In the genomic region with DNA sequence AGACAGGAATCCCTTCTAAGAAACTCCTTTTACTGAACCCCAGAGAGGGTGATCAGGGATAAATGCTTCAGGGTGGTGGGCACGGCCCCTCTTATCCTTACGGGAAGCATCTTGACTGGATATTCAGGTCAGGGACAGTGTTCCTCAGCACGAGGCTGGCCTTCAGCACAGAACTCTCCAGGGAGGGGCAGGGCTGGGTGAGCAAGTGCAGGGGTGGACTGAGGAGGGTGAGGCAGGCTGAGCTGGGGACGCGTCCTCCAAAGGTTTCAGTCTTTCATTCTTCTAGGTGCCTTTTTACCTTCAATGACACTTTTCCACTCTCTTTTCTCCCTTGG, we compare ENCODE assay signal across 9 cellular contexts. TPM values are rescaled to one million over a fixed set of nuclear protein-coding genes. Genes with fewer than 3 reads are reported as not detected.
DNase-seq lines count a peak whose midpoint lies in the region; ATAC-seq and TF ChIP-seq lines count a peak whose summit lies in the region.
"Had no signal": no experiment of that assay in that cellular context is flagged by ENCODE, and none has a peak within 500 bp of the region (broad histone marks: within the 10 kb centered on the region; RNA-seq: fewer than 3 reads in every experiment).

No MANE protein-coding gene starts in this region.

- peaks cover 70% of the 10 kb centered on the region for H3K36me3 Mint-ChIP-seq in activated CD8-positive, alpha-beta memory T cell treated with anti-CD3 and anti-CD28 coated beads, Interleukin-2, amount 10 ng/mL, durations not matched to agents 7 days and 5 days
- peaks cover 73% of the 10 kb centered on the region for H3K36me3 Mint-ChIP-seq in activated CD8-positive, alpha-beta T cell treated with anti-CD3 and anti-CD28 coated beads for 36 hours (ENCODE audit: low read depth)
- no peaks in the 10 kb centered on the region for H3K36me3 Mint-ChIP-seq in GM23338 (ENCODE audit: low read depth)
- H3K36me3 Mint-ChIP-seq in Caco-2 (ENCODE audit: insufficient read depth, unreplicated experiment), result no peaks in the 10 kb centered on the region

- no peak overlapping the region for H3K4me3 ChIP-seq in mesenchymal stem cell (ENCODE audit: insufficient read depth in 1 of 2, low read depth in 1 of 2, low read length in 2 of 2)
- H3K4me3 ChIP-seq in thoracic aorta, result peak overlapping the region; percentile 4
- H3K4me3 ChIP-seq in GM23338, result no peak overlapping the region
- H3K4me3 ChIP-seq in Caco-2 (ENCODE audit: low read depth, low read length), result no peak overlapping the region

- no peak overlapping the region for H2BK5ac ChIP-seq in mesenchymal stem cell (ENCODE audit: low read depth, low read length, poor library complexity, severe bottlenecking)

- H3K27me3 ChIP-seq in mesenchymal stem cell (ENCODE audit: control insufficient read depth in 1 of 2, insufficient read depth in 1 of 2, low read length in 2 of 2), result peaks cover 3 to 27% of the 10 kb centered on the region in 2 experiments
- no peaks in the 10 kb centered on the region for H3K27me3 ChIP-seq in thoracic aorta (replicated peaks; ENCODE audit: insufficient read depth)
- peaks cover 31% of the 10 kb centered on the region for H3K27me3 ChIP-seq in GM23338 (ENCODE audit: insufficient read depth)
- no peaks in the 10 kb centered on the region for H3K27me3 ChIP-seq in Caco-2 (replicated peaks; ENCODE audit: control insufficient read depth, insufficient read depth, low read length)

- H3K4me1 ChIP-seq in mesenchymal stem cell (ENCODE audit: control insufficient read depth, insufficient read depth, low read depth, low read length) (peaks cover 13% of the 10 kb centered on the region), thoracic aorta (ENCODE audit: control insufficient read depth in 1 of 2, low read depth in 2 of 2) (peaks cover 8 to 27% of the 10 kb centered on the region in 2 donors), GM23338 (ENCODE audit: insufficient read depth) (peaks cover 13% of the 10 kb centered on the region), Caco-2 (peaks cover 11% of the 10 kb centered on the region)

- H3K9me3 ChIP-seq in mesenchymal stem cell (ENCODE audit: control insufficient read depth, low read length), result no peaks in the 10 kb centered on the region
- no peaks in the 10 kb centered on the region for H3K9me3 ChIP-seq in thoracic aorta
- no peaks in the 10 kb centered on the region for H3K9me3 ChIP-seq in Caco-2

- H4K91ac ChIP-seq in mesenchymal stem cell (ENCODE audit: low read length), result peak overlapping the region; percentile 47

- peak overlapping the region; percentile 96 for H3K27ac Mint-ChIP-seq in activated CD8-positive, alpha-beta memory T cell treated with anti-CD3 and anti-CD28 coated beads, Interleukin-2, amount 10 ng/mL, durations not matched to agents 7 days and 5 days
- H3K27ac Mint-ChIP-seq in activated CD8-positive, alpha-beta T cell treated with anti-CD3 and anti-CD28 coated beads for 36 hours, result peak overlapping the region; percentile 100
- H3K27ac Mint-ChIP-seq in GM23338 (no peak overlapping the region), Caco-2 (ENCODE audit: unreplicated experiment) (no peak overlapping the region)
- H3K27ac Mint-ChIP-seq: progenitor cell of endocrine pancreas had no signal

- no peaks in the 10 kb centered on the region for H3K9me3 Mint-ChIP-seq in activated CD8-positive, alpha-beta memory T cell treated with anti-CD3 and anti-CD28 coated beads, Interleukin-2, amount 10 ng/mL, durations not matched to agents 7 days and 5 days (ENCODE audit: low read depth)
- H3K9me3 Mint-ChIP-seq in activated CD8-positive, alpha-beta T cell treated with anti-CD3 and anti-CD28 coated beads for 36 hours, result no peaks in the 10 kb centered on the region
- H3K9me3 Mint-ChIP-seq in GM23338, result no peaks in the 10 kb centered on the region
- no peaks in the 10 kb centered on the region for H3K9me3 Mint-ChIP-seq in Caco-2 (ENCODE audit: unreplicated experiment)

- H3K9ac ChIP-seq in mesenchymal stem cell (ENCODE audit: low read length), result no peak overlapping the region

- H3K27me3 Mint-ChIP-seq in activated CD8-positive, alpha-beta memory T cell treated with anti-CD3 and anti-CD28 coated beads, Interleukin-2, amount 10 ng/mL, durations not matched to agents 7 days and 5 days, result no peaks in the 10 kb centered on the region
- no peaks in the 10 kb centered on the region for H3K27me3 Mint-ChIP-seq in activated CD8-positive, alpha-beta T cell treated with anti-CD3 and anti-CD28 coated beads for 36 hours
- H3K27me3 Mint-ChIP-seq in GM23338 (ENCODE audit: insufficient read depth, low read depth, poor library complexity), result peaks cover 31% of the 10 kb centered on the region
- H3K27me3 Mint-ChIP-seq in Caco-2 (ENCODE audit: insufficient read depth, unreplicated experiment), result peaks cover 2% of the 10 kb centered on the region

- ATAC-seq in activated CD8-positive, alpha-beta memory T cell treated with anti-CD3 and anti-CD28 coated beads, Interleukin-2, amount 10 ng/mL, durations not matched to agents 7 days and 5 days, result no peak
- ATAC-seq in activated CD8-positive, alpha-beta T cell treated with anti-CD3 and anti-CD28 coated beads for 36 hours, result no peak
- no peak for ATAC-seq in thoracic aorta (ENCODE audit: insufficient number of reproducible peaks, low FRiP score, low read depth)
- no peak for ATAC-seq in GM23338
- no peak for ATAC-seq in HG03097 (IDR thresholded peaks at IDR 0.05; ENCODE audit: low FRiP score, unreplicated experiment)

- POLR2A ChIA-PET in activated CD8-positive, alpha-beta T cell treated with anti-CD3 and anti-CD28 coated beads for 36 hours (lab: Charles Lee), result interaction anchor here (0.7 to 30.6 kb wide), 5 partner anchors 1 to 92 kb away, joined by 3 to 1021 read pairs (median 5); a partner anchor contains a TSS
- POLR2A ChIA-PET in Caco-2 (lab: Charles Lee), result no interaction called here

- H3F3A ChIP-seq in GM23338 (replicated peaks; ENCODE audit: low read depth), result 0 out of 2 replicates have a peak, but pooled peaks cover 2% of the 10 kb centered on the region

- H3K23ac ChIP-seq in mesenchymal stem cell (ENCODE audit: low read length in 2 of 2), result no peak overlapping the region

- H3K4me1 Mint-ChIP-seq in activated CD8-positive, alpha-beta memory T cell treated with anti-CD3 and anti-CD28 coated beads, Interleukin-2, amount 10 ng/mL, durations not matched to agents 7 days and 5 days, result peaks cover 72% of the 10 kb centered on the region
- peaks cover 59% of the 10 kb centered on the region for H3K4me1 Mint-ChIP-seq in activated CD8-positive, alpha-beta T cell treated with anti-CD3 and anti-CD28 coated beads for 36 hours (ENCODE audit: low read depth)
- H3K4me1 Mint-ChIP-seq in GM23338 (peaks cover 39% of the 10 kb centered on the region), Caco-2 (ENCODE audit: low read depth, unreplicated experiment) (no peaks in the 10 kb centered on the region)

- BruUV-seq in Caco-2 (replicated peaks; lab: Mats Ljungman, UMichigan), result no TSS peak

- H3K14ac ChIP-seq in mesenchymal stem cell (ENCODE audit: low read length in 2 of 2), result peak overlapping the region in 1 of 2 experiments; percentile 68

- H3K9me2 ChIP-seq in GM23338 (ENCODE audit: insufficient read depth), result no peaks in the 10 kb centered on the region

- no peak for TF ChIP-seq CTCF in activated CD8-positive, alpha-beta T cell treated with anti-CD3 and anti-CD28 coated beads for 36 hours (IDR thresholded peaks at IDR 0.05)
- TF ChIP-seq CTCF in thoracic aorta (IDR thresholded peaks at IDR 0.05) (no peak), GM23338 (conservative IDR thresholded peaks at IDR 0.05; ENCODE audit: low read depth in 2 of 2) (no peak), Caco-2 (IDR thresholded peaks at IDR 0.05; ENCODE audit: insufficient read depth in 1 of 2, low read depth in 1 of 2, low read length in 1 of 2, severe bottlenecking in 1 of 2, unreplicated experiment in 1 of 2) (no peak)

- no peak overlapping the region for H3K4ac ChIP-seq in mesenchymal stem cell (ENCODE audit: low read depth in 1 of 2, low read length in 2 of 2)

- H3K4me3 Mint-ChIP-seq in activated CD8-positive, alpha-beta memory T cell treated with anti-CD3 and anti-CD28 coated beads, Interleukin-2, amount 10 ng/mL, durations not matched to agents 7 days and 5 days, result peak overlapping the region; percentile 98
- H3K4me3 Mint-ChIP-seq in activated CD8-positive, alpha-beta T cell treated with anti-CD3 and anti-CD28 coated beads for 36 hours, result peak overlapping the region; percentile 96
- H3K4me3 Mint-ChIP-seq in GM23338, result no peak overlapping the region
- no peak overlapping the region for H3K4me3 Mint-ChIP-seq in Caco-2 (ENCODE audit: unreplicated experiment)

- intact Hi-C loops in activated CD8-positive, alpha-beta T cell treated with anti-CD3 and anti-CD28 coated beads for 36 hours (cut with micrococcal nuclease), result no loop called here
- intact Hi-C loops in Caco-2 (cut with micrococcal nuclease; ENCODE audit: unreplicated experiment), result no loop called here

- no peak overlapping the region for H4K8ac ChIP-seq in mesenchymal stem cell (ENCODE audit: low read length)

- DNase-seq in activated CD8-positive, alpha-beta memory T cell treated with anti-CD3 and anti-CD28 coated beads, Interleukin-2, amount 10 ng/mL, durations not matched to agents 7 days and 5 days, result no peak
- no peak for DNase-seq in activated CD8-positive, alpha-beta memory T cell treated with anti-CD3 and anti-CD28 coated beads, Interleukin-2, amount 50 U/mL, for 48 hours
- peak; percentile 51 for DNase-seq in activated CD8-positive, alpha-beta T cell treated with anti-CD3 and anti-CD28 coated beads for 36 hours
- no peak for DNase-seq in mesenchymal stem cell
- DNase-seq in thoracic aorta (ENCODE audit: low spot score), result no peak
- no peak for DNase-seq in GM23338 (ENCODE audit: low spot score)
- DNase-seq in Caco-2, result no peak

- no peak overlapping the region for H2AK5ac ChIP-seq in mesenchymal stem cell (ENCODE audit: low read length, severe bottlenecking)

- peak overlapping the region; percentile 30 for H2BK15ac ChIP-seq in mesenchymal stem cell (ENCODE audit: low read depth, poor library complexity, severe bottlenecking)

- H3K27ac ChIP-seq in mesenchymal stem cell (ENCODE audit: low read length, poor library complexity, severe bottlenecking), result no peak overlapping the region
- H3K27ac ChIP-seq in thoracic aorta, result no peak overlapping the region
- no peak overlapping the region for H3K27ac ChIP-seq in GM23338 (ENCODE audit: low read depth)

- no peaks in the 10 kb centered on the region for H3K79me2 ChIP-seq in GM23338 (replicated peaks; ENCODE audit: insufficient read depth)

- no peak overlapping the region for H2BK120ac ChIP-seq in mesenchymal stem cell (ENCODE audit: low read depth, low read length)

- H3K4me2 ChIP-seq in mesenchymal stem cell (ENCODE audit: low read length, poor library complexity, severe bottlenecking), result no peak overlapping the region
- H3K4me2 ChIP-seq in GM23338, result no peak overlapping the region

- CTCF ChIA-PET in activated CD8-positive, alpha-beta memory T cell treated with anti-CD3 and anti-CD28 coated beads, Interleukin-2, amount 10 ng/mL, durations not matched to agents 7 days and 5 days (lab: Charles Lee), result interaction anchor here (0.8 to 21.2 kb wide), 4 partner anchors 9 to 90 kb away, joined by 3 to 490 read pairs (median 11); a partner anchor contains a TSS
- CTCF ChIA-PET in activated CD8-positive, alpha-beta T cell treated with anti-CD3 and anti-CD28 coated beads for 36 hours (lab: Charles Lee), result interaction anchor here (1.3 to 24.5 kb wide), 4 partner anchors 8 to 49 kb away, joined by 3 to 583 read pairs (median 14); no protein-coding TSS in a partner anchor
- CTCF ChIA-PET in Caco-2 (lab: Charles Lee), result no interaction called here

- no peak overlapping the region for H2AFZ ChIP-seq in mesenchymal stem cell (ENCODE audit: low read depth, low read length)
- H2AFZ ChIP-seq in GM23338, result no peak overlapping the region

- H3K18ac ChIP-seq in mesenchymal stem cell (ENCODE audit: low read depth in 1 of 2, low read length in 2 of 2), result no peak overlapping the region

- 77% methylated on average over 5 of the region's 5 CpGs for WGBS in mesenchymal stem cell

- no peak overlapping the region for H2BK12ac ChIP-seq in mesenchymal stem cell (ENCODE audit: low read length in 2 of 2)

- H3K79me1 ChIP-seq in mesenchymal stem cell (replicated peaks; ENCODE audit: low read length, poor library complexity, severe bottlenecking), result no peaks in the 10 kb centered on the region

- H4K20me1 ChIP-seq in GM23338 (replicated peaks; ENCODE audit: insufficient read depth), result no peaks in the 10 kb centered on the region; the same call in 1 of the 2 replicates

- H3K36me3 ChIP-seq in mesenchymal stem cell (ENCODE audit: control insufficient read depth in 1 of 2, insufficient read depth in 2 of 2, low read depth in 1 of 2, low read length in 2 of 2) (no peaks in the 10 kb centered on the region), thoracic aorta (no peaks in the 10 kb centered on the region), GM23338 (ENCODE audit: insufficient read depth) (no peaks in the 10 kb centered on the region), Caco-2 (ENCODE audit: control insufficient read depth, insufficient read depth, low read length) (peaks cover 1% of the 10 kb centered on the region; the same call in 1 of the 2 replicates)

RNA-seq across cellular contexts. Expression of a gene that starts 52.3 kb away (rescaled TPM):
- 100 to 1,000 TPM; 184 to 216 TPM for total RNA-seq in activated CD8-positive, alpha-beta memory T cell treated with anti-CD3 and anti-CD28 coated beads, Interleukin-2, amount 10 ng/mL, durations not matched to agents 7 days and 5 days
- 100 to 1,000 TPM; 215 to 218 TPM for total RNA-seq in activated CD8-positive, alpha-beta T cell treated with anti-CD3 and anti-CD28 coated beads for 36 hours
- 0.93 TPM for polyA plus RNA-seq in mesenchymal stem cell (2013, experiment 1 of 2)
- polyA plus RNA-seq in mesenchymal stem cell (2013, experiment 2 of 2), result 1.2 TPM
- total RNA-seq in thoracic aorta (10 to 100 TPM; 21.7 to 22.8 TPM), Caco-2 (2022) (0.86 and 1.3 TPM in 2 replicates)
- total RNA-seq in GM23338 (2014; rRNA removed; shearing (Covaris generic)), result 3.1 and 4.4 TPM in 2 replicates
- 0.48 and 0.57 TPM in 2 replicates for polyA plus RNA-seq in GM23338 (2016; fragmentation: Nextera tagmentation; extraction: Ambion mirVana)

RNA-seq across cellular contexts. Expression of a gene that starts 52.6 kb away (rescaled TPM):
- 10 to 100 TPM; 51.7 to 68.4 TPM for total RNA-seq in activated CD8-positive, alpha-beta memory T cell treated with anti-CD3 and anti-CD28 coated beads, Interleukin-2, amount 10 ng/mL, durations not matched to agents 7 days and 5 days
- 100 to 1,000 TPM; 100 to 102 TPM for total RNA-seq in activated CD8-positive, alpha-beta T cell treated with anti-CD3 and anti-CD28 coated beads for 36 hours
- 35.2 TPM for polyA plus RNA-seq in mesenchymal stem cell (2013, experiment 1 of 2)
- 37.7 TPM for polyA plus RNA-seq in mesenchymal stem cell (2013, experiment 2 of 2)
- total RNA-seq in thoracic aorta (10 to 100 TPM; 40.5 to 41.1 TPM), Caco-2 (2022) (37.9 and 39.6 TPM in 2 replicates)
- 26.0 and 34.8 TPM in 2 replicates for total RNA-seq in GM23338 (2014; rRNA removed; shearing (Covaris generic))
- 18.7 and 25.1 TPM in 2 replicates for polyA plus RNA-seq in GM23338 (2016; fragmentation: Nextera tagmentation; extraction: Ambion mirVana)

Comparison
In these comparisons a context has a peak if more than half of its experiments do, and no peak if none do; other contexts are left out.
1. H3K27ac Mint-ChIP-seq: peak in activated CD8-positive, alpha-beta memory T cell treated with anti-CD3 and anti-CD28 coated beads, Interleukin-2, amount 10 ng/mL, durations not matched to agents 7 days and 5 days (single experiment) and activated CD8-positive, alpha-beta T cell treated with anti-CD3 and anti-CD28 coated beads for 36 hours (single experiment); none in GM23338 (single experiment) and Caco-2 (single experiment).
2. H3K4me3 Mint-ChIP-seq: peak in activated CD8-positive, alpha-beta memory T cell treated with anti-CD3 and anti-CD28 coated beads, Interleukin-2, amount 10 ng/mL, durations not matched to agents 7 days and 5 days (single experiment) and activated CD8-positive, alpha-beta T cell treated with anti-CD3 and anti-CD28 coated beads for 36 hours (single experiment); none in GM23338 (single experiment) and Caco-2 (single experiment).
3. RNA of a gene that starts 52.3 kb away (total RNA-seq): 215 to 218 TPM in activated CD8-positive, alpha-beta T cell treated with anti-CD3 and anti-CD28 coated beads for 36 hours and 184 to 216 TPM in activated CD8-positive, alpha-beta memory T cell treated with anti-CD3 and anti-CD28 coated beads, Interleukin-2, amount 10 ng/mL, durations not matched to agents 7 days and 5 days; 21.7 to 22.8 TPM in thoracic aorta, 3.1 to 4.4 TPM in GM23338 and 0.86 to 1.3 TPM in Caco-2; every median in the first group is over 4 times any median in the second.